In the genomic region with DNA sequence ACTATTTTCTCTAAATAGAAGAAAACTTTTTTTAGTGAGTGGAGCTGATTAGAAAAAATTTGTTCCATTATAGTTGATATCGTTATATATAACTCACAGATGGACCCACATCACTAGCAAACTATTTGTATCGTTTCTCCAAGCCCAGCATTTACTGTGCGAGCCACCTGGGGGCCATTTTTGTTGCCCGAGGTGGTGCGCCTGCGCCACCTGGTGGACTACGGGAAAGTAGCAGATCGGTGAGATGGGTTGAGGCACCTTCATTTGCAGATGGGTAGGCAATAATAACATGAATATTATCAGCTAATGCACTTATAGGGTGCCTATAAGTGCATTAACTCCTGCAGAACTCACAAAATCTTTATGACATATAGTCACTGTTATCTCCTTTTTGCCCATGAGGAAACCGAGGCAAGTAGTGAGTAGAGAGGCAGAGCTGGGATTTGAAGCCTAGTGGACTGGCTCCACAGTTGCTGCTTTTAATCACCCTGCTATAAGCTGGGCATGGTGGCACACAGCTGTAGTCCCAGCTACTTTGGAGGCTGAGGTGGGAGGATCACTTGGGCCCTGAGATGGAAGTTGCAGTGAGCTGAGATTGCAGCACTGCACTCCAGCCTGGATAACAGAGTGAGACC, we compare ENCODE assay signal across 8 cellular contexts. TPM values are rescaled to one million over a fixed set of nuclear protein-coding genes. Genes with fewer than 3 reads are reported as not detected.
A peak's percentile ranks its signal among the peaks of the same experiment; 100 is the strongest.
DNase-seq lines count a peak whose midpoint lies in the region; ATAC-seq and TF ChIP-seq lines count a peak whose summit lies in the region.

No MANE protein-coding gene starts in this region.

- no peaks in the 10 kb centered on the region for H3K36me3 ChIP-seq in gastrocnemius medialis

- no peak overlapping the region for H3K4me3 ChIP-seq in gastrocnemius medialis

- DNase-seq in DMS53 treated with DMSO at 0.1 percent for 48 hours (lab: John Stamatoyannopoulos, UW; ENCODE audit: unreplicated experiment): peak; percentile 9
- peak; percentile 84 for DNase-seq in RWPE1 (ENCODE audit: low spot score)
- peak; percentile 62 to 70 for DNase-seq in activated T-helper 1 cell treated with anti-CD3 and anti-CD28 coated beads, Interleukin-2, amount 50 U/mL, for 16 hours (ENCODE audit: low read depth in 1 of 2, low spot score in 1 of 2)
- peak; percentile 82 for DNase-seq in germinal center (ENCODE audit: low spot score)
- DNase-seq in gastrocnemius medialis: no peak
- no peak for DNase-seq in mesenteric fat pad (ENCODE audit: low spot score)
- DNase-seq in 8988T: no peak

- no peaks in the 10 kb centered on the region for H3K9me3 ChIP-seq in gastrocnemius medialis

- TF ChIP-seq CTCF in RWPE1 (conservative IDR thresholded peaks at IDR 0.05; ENCODE audit: low read depth) (peak; percentile 88), gastrocnemius medialis (IDR thresholded peaks at IDR 0.05 in 4 of 5, conservative IDR thresholded peaks at IDR 0.05 in 1 of 5) (peak; percentile 26 to 67 (median 37))

- TF ChIP-seq POLR2A in gastrocnemius medialis (IDR thresholded peaks at IDR 0.05): no peak

- H3K27ac ChIP-seq in RWPE1: no peak overlapping the region
- no peak overlapping the region for H3K27ac ChIP-seq in gastrocnemius medialis

- no peaks in the 10 kb centered on the region for H3K4me1 ChIP-seq in gastrocnemius medialis

- in situ Hi-C loops in gastrocnemius medialis (cut with MboI; ENCODE audit: low sequenced_read_pairs in 4 of 4): loop anchor here in 3 of 4 donors (10.0 to 25.0 kb wide), 3 partner anchors 289 to 539 kb away; no protein-coding TSS in a partner anchor

- POLR2A ChIA-PET in RWPE1 (lab: Yijun Ruan, JAX; ENCODE audit: low non-redundant PET): no interaction called here

- peaks cover 0 to 9% (median 5%) of the 10 kb centered on the region in 3 donors for H3K27me3 ChIP-seq in gastrocnemius medialis

- peak; percentile 61 for ATAC-seq in HG02885 (IDR thresholded peaks at IDR 0.05; ENCODE audit: poor library complexity, unreplicated experiment)
- ATAC-seq in gastrocnemius medialis: no peak

- intact Hi-C loops in gastrocnemius medialis (cut with DNase I; ENCODE audit: low total_unique reads): loop anchor here (10.0 kb wide), 1 partner anchor 297 kb away; no protein-coding TSS in a partner anchor

- CTCF ChIA-PET in RWPE1 (lab: Yijun Ruan, JAX): interaction anchor here (0.5 to 2.1 kb wide), 21 partner anchors 10 to 938 kb away, joined by 3 to 9 read pairs (median 4); no protein-coding TSS in a partner anchor

RNA-seq across cellular contexts. Expression of a gene that starts 23.2 kb away (rescaled TPM):
- total RNA-seq in gastrocnemius medialis: 1 to 10 TPM in 3 of 4 donors, under 1 TPM in 1; 0.76 to 4.1 (median 1.2) TPM
- total RNA-seq in mesenteric fat pad: 3.1 TPM

RNA-seq across cellular contexts. Expression of a gene that starts 32.6 kb away (rescaled TPM):
- total RNA-seq in gastrocnemius medialis (1 to 10 TPM in 3 of 4 donors, under 1 TPM in 1; 0.63 to 5.9 (median 2.9) TPM), mesenteric fat pad (34.5 TPM)

Comparison
In these comparisons a context has a peak if more than half of its experiments do, and no peak if none do; other contexts are left out.
1. DNase-seq: peak in DMS53 treated with DMSO at 0.1 percent for 48 hours (single experiment), RWPE1 (single experiment), activated T-helper 1 cell treated with anti-CD3 and anti-CD28 coated beads, Interleukin-2, amount 50 U/mL, for 16 hours (2 of 2) and germinal center (single experiment); none in gastrocnemius medialis (0 of 2), mesenteric fat pad (single experiment) and 8988T (single experiment).